ENCODE assay signal across 13 cellular contexts in genomic region chr10:104218751-104219150, GRCh38. TPM values are rescaled to one million over a fixed set of nuclear protein-coding genes. Genes with fewer than 3 reads are reported as not detected.
"Had no signal": no experiment of that assay in that cellular context is flagged by ENCODE, and none has a peak within 500 bp of the region (broad histone marks: within the 10 kb centered on the region; RNA-seq: fewer than 3 reads in every experiment).

No MANE protein-coding gene starts in this region.

- H3K79me2 ChIP-seq: parathyroid adenoma had no signal

- ATAC-seq: activated T-cell treated with anti-CD3 and anti-CD28 coated beads, Interleukin-2, amount 50 U/mL, for 4 hours; natural killer cell had no signal

- H3K27ac ChIP-seq: left ventricle myocardium inferior, neutrophil, parathyroid adenoma, WERI-Rb-1 had no signal

- H2AFZ ChIP-seq: parathyroid adenoma had no signal

- H3K27ac Mint-ChIP-seq: activated CD4-positive, alpha-beta memory T cell treated with anti-CD3 and anti-CD28 coated beads, Interleukin-2, amount 10 ng/mL, durations not matched to agents 7 days and 5 days; activated naive CD8-positive, alpha-beta T cell; natural killer cell had no signal

- H3K9ac ChIP-seq: parathyroid adenoma had no signal

- H3K9me3 Mint-ChIP-seq: activated CD4-positive, alpha-beta memory T cell treated with anti-CD3 and anti-CD28 coated beads, Interleukin-2, amount 10 ng/mL, durations not matched to agents 7 days and 5 days; activated T-cell treated with anti-CD3 and anti-CD28 coated beads, Interleukin-2, amount 50 U/mL, for 4 hours; natural killer cell had no signal

- H3K36me3 ChIP-seq: left ventricle myocardium inferior, neutrophil, WERI-Rb-1 had no signal

- H3K4me1 ChIP-seq: left ventricle myocardium inferior, parathyroid adenoma had no signal

- H3K9me3 ChIP-seq: left ventricle myocardium inferior, neutrophil had no signal

- H3K4me3 Mint-ChIP-seq: activated CD4-positive, alpha-beta memory T cell treated with anti-CD3 and anti-CD28 coated beads, Interleukin-2, amount 10 ng/mL, durations not matched to agents 7 days and 5 days; activated naive CD8-positive, alpha-beta T cell; activated T-cell treated with anti-CD3 and anti-CD28 coated beads, Interleukin-2, amount 50 U/mL, for 4 hours; natural killer cell had no signal

- H3K4me3 ChIP-seq: left ventricle myocardium inferior had no signal

- H3K36me3 Mint-ChIP-seq: activated naive CD8-positive, alpha-beta T cell; natural killer cell had no signal

- DNase-seq: activated CD4-positive, alpha-beta memory T cell treated with anti-CD3 and anti-CD28 coated beads, Interleukin-2, amount 10 ng/mL, durations not matched to agents 7 days and 5 days; activated effector memory CD4-positive, alpha-beta T cell treated with anti-CD3 and anti-CD28 coated beads, Interleukin-2, amount 50 U/mL, for 16 hours; activated T-cell treated with anti-CD3 and anti-CD28 coated beads, Interleukin-2, amount 50 U/mL, for 4 hours; amniotic stem cell; left ventricle myocardium inferior; natural killer cell; stimulated activated CD4-positive, alpha-beta T cell treated with anti-CD3 and anti-CD28 coated beads, Interleukin-12 subunit alpha, Interleukin-12 subunit beta, amount 100 ng/mL, for 4 hours; stimulated activated CD4-positive, alpha-beta T cell treated with anti-CD3 and anti-CD28 coated beads, Interleukin-2, amount 100 ng/mL, for 24 hours; WERI-Rb-1 had no signal

RNA-seq across cellular contexts. Expression of gene CFAP43, which starts 13.4 kb away (rescaled TPM):
- total RNA-seq: left ventricle myocardium inferior; T-helper 2 cell treated with Interferon-gamma antibody and Interleukin-4, amounts not matched to agents 100 ng/mL and 5 ng/mL, for 36 hours had no signal
